In the genomic region with DNA sequence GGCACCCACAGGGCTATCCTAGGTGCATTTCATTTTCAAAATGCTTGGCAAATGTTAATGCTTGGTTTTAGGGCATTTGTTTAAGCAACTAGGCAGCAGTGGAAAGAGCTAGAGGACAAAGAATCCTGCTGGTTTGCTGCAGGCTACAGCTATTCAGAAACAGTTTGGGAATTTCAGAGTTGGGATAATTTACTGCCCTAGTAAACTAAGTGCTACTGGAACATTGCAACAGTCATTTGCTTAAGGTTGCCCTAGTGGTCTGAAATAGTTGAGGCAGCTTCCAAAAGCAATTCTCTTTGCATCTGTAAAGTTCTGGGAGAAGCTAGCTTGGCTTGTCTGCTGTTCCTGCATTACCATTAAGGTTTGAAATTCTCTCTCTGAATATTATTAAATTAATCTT, we compare ENCODE assay signal across 17 cellular contexts.
A peak's percentile ranks its signal among the peaks of the same experiment; 100 is the strongest.
DNase-seq lines count a peak whose midpoint lies in the region; ATAC-seq and TF ChIP-seq lines count a peak whose summit lies in the region.
"Had no signal": no experiment of that assay in that cellular context is flagged by ENCODE, and none has a peak within 500 bp of the region (broad histone marks: within the 10 kb centered on the region; RNA-seq: fewer than 3 reads in every experiment).

No MANE protein-coding gene starts in this region.

- peak overlapping the region; percentile 17 for H3K27ac ChIP-seq in GM23338 (ENCODE audit: low read depth)
- H3K27ac ChIP-seq: coronary artery, sigmoid colon, upper lobe of left lung had no signal

- no peaks in the 10 kb centered on the region for H3K36me3 Mint-ChIP-seq in GM23338 (ENCODE audit: low read depth)
- no peaks in the 10 kb centered on the region for H3K36me3 Mint-ChIP-seq in glutamatergic neuron (ENCODE audit: unreplicated experiment)
- H3K36me3 Mint-ChIP-seq: activated naive CD4-positive, alpha-beta T cell treated with anti-CD3 and anti-CD28 coated beads, Interleukin-2, amount 50 U/mL, for 72 hours; naive thymus-derived CD8-positive, alpha-beta T cell had no signal

- peak in 1 of 2 experiments; percentile 35; a peak in 2 of 4 replicates for TF ChIP-seq CTCF in GM23338 (conservative IDR thresholded peaks at IDR 0.05; ENCODE audit: low read depth in 2 of 2)
- TF ChIP-seq CTCF in glutamatergic neuron (IDR thresholded peaks at IDR 0.05; ENCODE audit: partially characterized antibody, unreplicated experiment), result no peak

- H3K36me3 ChIP-seq in GM23338 (ENCODE audit: insufficient read depth), result no peaks in the 10 kb centered on the region
- H3K36me3 ChIP-seq in adipocyte (ENCODE audit: control insufficient read depth, insufficient read depth, low read length, severe bottlenecking), result peaks cover 46% of the 10 kb centered on the region
- H3K36me3 ChIP-seq: sigmoid colon had no signal

- no peaks in the 10 kb centered on the region for H3F3A ChIP-seq in GM23338 (replicated peaks; ENCODE audit: low read depth)

- peaks cover 26% of the 10 kb centered on the region for H3K4me1 ChIP-seq in GM23338 (ENCODE audit: insufficient read depth)
- H3K4me1 ChIP-seq in adipocyte (ENCODE audit: control insufficient read depth, insufficient read depth, low read length), result peaks cover 19% of the 10 kb centered on the region
- H3K4me1 ChIP-seq: upper lobe of left lung had no signal

- H3K4me3 ChIP-seq in GM23338, result no peak overlapping the region
- no peak overlapping the region for H3K4me3 ChIP-seq in adipocyte (ENCODE audit: low read length)
- H3K4me3 ChIP-seq: coronary artery, sigmoid colon, upper lobe of left lung had no signal

- no peaks in the 10 kb centered on the region for H3K27me3 ChIP-seq in GM23338 (ENCODE audit: insufficient read depth)
- H3K27me3 ChIP-seq in adipocyte (replicated peaks; ENCODE audit: control insufficient read depth, insufficient read depth, low read length), result no peaks in the 10 kb centered on the region
- H3K27me3 ChIP-seq: sigmoid colon, upper lobe of left lung had no signal

- no peaks in the 10 kb centered on the region for H3K9me2 ChIP-seq in GM23338 (ENCODE audit: insufficient read depth)

- ATAC-seq in GM23338, result peak; percentile 84
- ATAC-seq: activated naive CD4-positive, alpha-beta T cell treated with anti-CD3 and anti-CD28 coated beads, Interleukin-2, amount 50 U/mL, for 72 hours; naive thymus-derived CD8-positive, alpha-beta T cell had no signal

- H3K79me2 ChIP-seq in GM23338 (replicated peaks; ENCODE audit: insufficient read depth), result no peaks in the 10 kb centered on the region

- H3K4me2 ChIP-seq in GM23338, result no peak overlapping the region

- H3K9ac ChIP-seq in adipocyte (ENCODE audit: low read length), result peak overlapping the region; percentile 32

- DNase-seq in GM23338 (ENCODE audit: low spot score) (peak; percentile 48), adipocyte (ENCODE audit: low read depth) (peak; percentile 34), iPS-NIHi7 (ENCODE audit: extremely low spot score) (peak; percentile 31), superior temporal gyrus (ENCODE audit: extremely low spot score) (peak; percentile 28), NCI-H1105 treated with DMSO at 0.1 percent for 48 hours (lab: John Stamatoyannopoulos, UW) (no peak), NCI-H345 treated with DMSO at 0.1 percent for 48 hours (lab: John Stamatoyannopoulos, UW; ENCODE audit: unreplicated experiment) (no peak), glutamatergic neuron (no peak)
- DNase-seq: Karpas-422; naive thymus-derived CD8-positive, alpha-beta T cell; NCI-H510A treated with DMSO at 0.1 percent for 48 hours; sigmoid colon; stimulated activated CD4-positive, alpha-beta T cell treated with anti-CD3 and anti-CD28 coated beads, Interleukin-2, amount 100 ng/mL, for 24 hours; stimulated activated naive CD4-positive, alpha-beta T cell treated with Interleukin-2 at 50 U/mL for 16 hours; upper lobe of left lung had no signal

- peak overlapping the region; percentile 68 for H3K27ac Mint-ChIP-seq in GM23338
- no peak overlapping the region for H3K27ac Mint-ChIP-seq in glutamatergic neuron (ENCODE audit: unreplicated experiment)
- H3K27ac Mint-ChIP-seq: activated naive CD4-positive, alpha-beta T cell treated with anti-CD3 and anti-CD28 coated beads, Interleukin-2, amount 50 U/mL, for 72 hours; B cell; naive thymus-derived CD8-positive, alpha-beta T cell had no signal

- H3K27me3 Mint-ChIP-seq in GM23338 (ENCODE audit: insufficient read depth, low read depth, poor library complexity), result no peaks in the 10 kb centered on the region
- H3K27me3 Mint-ChIP-seq in glutamatergic neuron (ENCODE audit: unreplicated experiment), result no peaks in the 10 kb centered on the region
- H3K27me3 Mint-ChIP-seq: B cell had no signal

- H3K9me3 ChIP-seq in adipocyte (ENCODE audit: control insufficient read depth, low read length), result no peaks in the 10 kb centered on the region
- H3K9me3 ChIP-seq: sigmoid colon, upper lobe of left lung had no signal

- H3K9me3 Mint-ChIP-seq in GM23338, result no peaks in the 10 kb centered on the region
- H3K9me3 Mint-ChIP-seq in glutamatergic neuron (ENCODE audit: unreplicated experiment), result no peaks in the 10 kb centered on the region
- H3K9me3 Mint-ChIP-seq: activated naive CD4-positive, alpha-beta T cell treated with anti-CD3 and anti-CD28 coated beads, Interleukin-2, amount 50 U/mL, for 72 hours; naive thymus-derived CD8-positive, alpha-beta T cell had no signal

- no peaks in the 10 kb centered on the region for H4K20me1 ChIP-seq in GM23338 (replicated peaks; ENCODE audit: insufficient read depth)

- H3K4me3 Mint-ChIP-seq in GM23338 (no peak overlapping the region), glutamatergic neuron (ENCODE audit: unreplicated experiment) (no peak overlapping the region)
- H3K4me3 Mint-ChIP-seq: B cell; naive thymus-derived CD8-positive, alpha-beta T cell had no signal

- no peak overlapping the region for H2AFZ ChIP-seq in GM23338

- H3K4me1 Mint-ChIP-seq in GM23338 (peaks cover 21% of the 10 kb centered on the region; the same call in 2 of the 3 replicates), glutamatergic neuron (ENCODE audit: low read depth, unreplicated experiment) (no peaks in the 10 kb centered on the region)
- H3K4me1 Mint-ChIP-seq: naive thymus-derived CD8-positive, alpha-beta T cell had no signal

TF ChIP-seq in GM23338, 12 proteins besides CTCF, POLR2A, EP300 and RAD21 (continues in another document):
- TF ChIP-seq, protein P1, sequence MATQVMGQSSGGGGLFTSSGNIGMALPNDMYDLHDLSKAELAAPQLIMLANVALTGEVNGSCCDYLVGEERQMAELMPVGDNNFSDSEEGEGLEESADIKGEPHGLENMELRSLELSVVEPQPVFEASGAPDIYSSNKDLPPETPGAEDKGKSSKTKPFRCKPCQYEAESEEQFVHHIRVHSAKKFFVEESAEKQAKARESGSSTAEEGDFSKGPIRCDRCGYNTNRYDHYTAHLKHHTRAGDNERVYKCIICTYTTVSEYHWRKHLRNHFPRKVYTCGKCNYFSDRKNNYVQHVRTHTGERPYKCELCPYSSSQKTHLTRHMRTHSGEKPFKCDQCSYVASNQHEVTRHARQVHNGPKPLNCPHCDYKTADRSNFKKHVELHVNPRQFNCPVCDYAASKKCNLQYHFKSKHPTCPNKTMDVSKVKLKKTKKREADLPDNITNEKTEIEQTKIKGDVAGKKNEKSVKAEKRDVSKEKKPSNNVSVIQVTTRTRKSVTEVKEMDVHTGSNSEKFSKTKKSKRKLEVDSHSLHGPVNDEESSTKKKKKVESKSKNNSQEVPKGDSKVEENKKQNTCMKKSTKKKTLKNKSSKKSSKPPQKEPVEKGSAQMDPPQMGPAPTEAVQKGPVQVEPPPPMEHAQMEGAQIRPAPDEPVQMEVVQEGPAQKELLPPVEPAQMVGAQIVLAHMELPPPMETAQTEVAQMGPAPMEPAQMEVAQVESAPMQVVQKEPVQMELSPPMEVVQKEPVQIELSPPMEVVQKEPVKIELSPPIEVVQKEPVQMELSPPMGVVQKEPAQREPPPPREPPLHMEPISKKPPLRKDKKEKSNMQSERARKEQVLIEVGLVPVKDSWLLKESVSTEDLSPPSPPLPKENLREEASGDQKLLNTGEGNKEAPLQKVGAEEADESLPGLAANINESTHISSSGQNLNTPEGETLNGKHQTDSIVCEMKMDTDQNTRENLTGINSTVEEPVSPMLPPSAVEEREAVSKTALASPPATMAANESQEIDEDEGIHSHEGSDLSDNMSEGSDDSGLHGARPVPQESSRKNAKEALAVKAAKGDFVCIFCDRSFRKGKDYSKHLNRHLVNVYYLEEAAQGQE (IDR thresholded peaks at IDR 0.05; ENCODE audit: unreplicated experiment), result no peak
- TF ChIP-seq, protein P2, sequence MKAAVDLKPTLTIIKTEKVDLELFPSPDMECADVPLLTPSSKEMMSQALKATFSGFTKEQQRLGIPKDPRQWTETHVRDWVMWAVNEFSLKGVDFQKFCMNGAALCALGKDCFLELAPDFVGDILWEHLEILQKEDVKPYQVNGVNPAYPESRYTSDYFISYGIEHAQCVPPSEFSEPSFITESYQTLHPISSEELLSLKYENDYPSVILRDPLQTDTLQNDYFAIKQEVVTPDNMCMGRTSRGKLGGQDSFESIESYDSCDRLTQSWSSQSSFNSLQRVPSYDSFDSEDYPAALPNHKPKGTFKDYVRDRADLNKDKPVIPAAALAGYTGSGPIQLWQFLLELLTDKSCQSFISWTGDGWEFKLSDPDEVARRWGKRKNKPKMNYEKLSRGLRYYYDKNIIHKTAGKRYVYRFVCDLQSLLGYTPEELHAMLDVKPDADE (IDR thresholded peaks at IDR 0.05), result no peak
- TF ChIP-seq NANOG (IDR thresholded peaks at IDR 0.05; ENCODE audit: borderline replicate concordance) (no peak), POLR2AphosphoS5 (IDR thresholded peaks at IDR 0.05; ENCODE audit: low read depth) (no peak), JUNB (IDR thresholded peaks at IDR 0.05; ENCODE audit: unreplicated experiment) (no peak), EZH2 (IDR thresholded peaks at IDR 0.05; ENCODE audit: low read depth, unreplicated experiment) (no peak), EZH2phosphoT487 (IDR thresholded peaks at IDR 0.05; ENCODE audit: unreplicated experiment) (no peak), STAT1 (IDR thresholded peaks at IDR 0.05; ENCODE audit: unreplicated experiment) (no peak)

Comparison
In these comparisons a context has a peak if more than half of its experiments do, and no peak if none do; other contexts are left out.
1. DNase-seq: peak in GM23338 (single experiment), adipocyte (single experiment), iPS-NIHi7 (single experiment) and superior temporal gyrus (single experiment); none in NCI-H1105 treated with DMSO at 0.1 percent for 48 hours (single experiment), NCI-H345 treated with DMSO at 0.1 percent for 48 hours (single experiment) and glutamatergic neuron (single experiment).